In genomic region chr19:409515-410242, GRCh38 we compare ENCODE assay signal across 8 cellular contexts.
DNase-seq lines count a peak whose midpoint lies in the region; ATAC-seq and TF ChIP-seq lines count a peak whose summit lies in the region.

No MANE protein-coding gene starts in this region.

- peaks cover 9 to 22% of the 10 kb centered on the region in 2 donors for H3K27me3 Mint-ChIP-seq in effector memory CD8-positive, alpha-beta T cell

- H3K9ac ChIP-seq in DND-41 (ENCODE audit: low read depth, low read length) (peak overlapping the region; percentile 48; the same call in 1 of the 2 replicates), parathyroid adenoma (no peak overlapping the region)

- peak overlapping the region; percentile 76 to 83 for H3K4me3 Mint-ChIP-seq in effector memory CD8-positive, alpha-beta T cell

- H3K9me3 Mint-ChIP-seq in effector memory CD8-positive, alpha-beta T cell, result no peaks in the 10 kb centered on the region

- H2AFZ ChIP-seq in DND-41 (ENCODE audit: low read depth, low read length) (no peak overlapping the region), parathyroid adenoma (peak overlapping the region; percentile 38)

- DNase-seq in DND-41, result peak; percentile 11
- peak; percentile 83 for DNase-seq in NCI-H748 (lab: John Stamatoyannopoulos, UW; ENCODE audit: unreplicated experiment)
- DNase-seq in effector memory CD8-positive, alpha-beta T cell, result no peak
- DNase-seq in UCSD-AML1 (lab: John Stamatoyannopoulos, UW; ENCODE audit: unreplicated experiment), result no peak
- DNase-seq in activated CD8-positive, alpha-beta memory T cell treated with anti-CD3 and anti-CD28 coated beads for 24 hours, result no peak

- TF ChIP-seq CTCF in DND-41 (IDR thresholded peaks at IDR 0.05; ENCODE audit: borderline replicate concordance, extremely low read depth, low read length, poor library complexity, severe bottlenecking), result no peak
- TF ChIP-seq CTCF in parathyroid adenoma (IDR thresholded peaks at IDR 0.05), result no peak

- H4K20me1 ChIP-seq in DND-41 (ENCODE audit: insufficient read depth, low read length), result no peaks in the 10 kb centered on the region

- H3K36me3 ChIP-seq in DND-41 (ENCODE audit: insufficient read depth, low read length), result no peaks in the 10 kb centered on the region
- H3K36me3 ChIP-seq in parathyroid adenoma (ENCODE audit: control insufficient read depth, insufficient read depth, low read length), result no peaks in the 10 kb centered on the region

- peaks cover 5 to 6% of the 10 kb centered on the region in 2 donors for H3K4me1 Mint-ChIP-seq in effector memory CD8-positive, alpha-beta T cell (ENCODE audit: low read depth in 2 of 2)

- H3K27me3 ChIP-seq in DND-41 (ENCODE audit: insufficient read depth, low read length, poor library complexity) (peaks cover 7% of the 10 kb centered on the region), parathyroid adenoma (ENCODE audit: control insufficient read depth, insufficient read depth, low read length) (no peaks in the 10 kb centered on the region)

- H3K4me1 ChIP-seq in DND-41 (ENCODE audit: insufficient read depth, low read length) (peaks cover 14% of the 10 kb centered on the region), parathyroid adenoma (peaks cover 3% of the 10 kb centered on the region)

- peak overlapping the region; percentile 66 for H3K4me2 ChIP-seq in DND-41 (ENCODE audit: insufficient read depth, low read length)
- peak overlapping the region; percentile 57 for H3K4me2 ChIP-seq in parathyroid adenoma (ENCODE audit: low read length)

- H3K79me2 ChIP-seq in DND-41 (ENCODE audit: insufficient read depth, low read length), result no peaks in the 10 kb centered on the region
- no peaks in the 10 kb centered on the region for H3K79me2 ChIP-seq in parathyroid adenoma

- ATAC-seq in DND-41 (ENCODE audit: insufficient read depth, low read depth), result peak; percentile 48; the same call in 2 of the 3 replicates
- ATAC-seq in effector memory CD8-positive, alpha-beta T cell (replicated peaks), result peak; percentile 29
- no peak for ATAC-seq in GM18517 (IDR thresholded peaks at IDR 0.05; ENCODE audit: unreplicated experiment)
- no peak for ATAC-seq in GM18867 (IDR thresholded peaks at IDR 0.05; ENCODE audit: unreplicated experiment)

- no peak overlapping the region for H3K27ac ChIP-seq in DND-41 (ENCODE audit: low read length)
- no peak overlapping the region for H3K27ac ChIP-seq in parathyroid adenoma

- peak overlapping the region in 1 of 2 donors; percentile 44 for H3K27ac Mint-ChIP-seq in effector memory CD8-positive, alpha-beta T cell

- H3K4me3 ChIP-seq in DND-41 (ENCODE audit: low read depth in 1 of 2, low read length in 2 of 2) (peak overlapping the region in 1 of 2 experiments; percentile 50; a peak in 2 of 4 replicates), parathyroid adenoma (ENCODE audit: low read depth, low read length) (peak overlapping the region; percentile 22)

- peaks cover 3% of the 10 kb centered on the region for H3K9me3 ChIP-seq in DND-41 (ENCODE audit: insufficient read depth, low read length, severe bottlenecking)
- no peaks in the 10 kb centered on the region for H3K9me3 ChIP-seq in parathyroid adenoma (ENCODE audit: control insufficient read depth, low read length)

- H3K36me3 Mint-ChIP-seq in effector memory CD8-positive, alpha-beta T cell (ENCODE audit: insufficient read depth), result no peaks in the 10 kb centered on the region

Comparison
In these comparisons a context has a peak if more than half of its experiments do, and no peak if none do; other contexts are left out.
1. ATAC-seq: peak in DND-41 (single experiment) and effector memory CD8-positive, alpha-beta T cell (single experiment); none in GM18517 (single experiment) and GM18867 (single experiment).
2. DNase-seq: peak in DND-41 (single experiment) and NCI-H748 (single experiment); none in effector memory CD8-positive, alpha-beta T cell (0 of 3), UCSD-AML1 (single experiment) and activated CD8-positive, alpha-beta memory T cell treated with anti-CD3 and anti-CD28 coated beads for 24 hours (single experiment).